Comparison of ENCODE assay signal across 8 cellular contexts in the genomic region with DNA sequence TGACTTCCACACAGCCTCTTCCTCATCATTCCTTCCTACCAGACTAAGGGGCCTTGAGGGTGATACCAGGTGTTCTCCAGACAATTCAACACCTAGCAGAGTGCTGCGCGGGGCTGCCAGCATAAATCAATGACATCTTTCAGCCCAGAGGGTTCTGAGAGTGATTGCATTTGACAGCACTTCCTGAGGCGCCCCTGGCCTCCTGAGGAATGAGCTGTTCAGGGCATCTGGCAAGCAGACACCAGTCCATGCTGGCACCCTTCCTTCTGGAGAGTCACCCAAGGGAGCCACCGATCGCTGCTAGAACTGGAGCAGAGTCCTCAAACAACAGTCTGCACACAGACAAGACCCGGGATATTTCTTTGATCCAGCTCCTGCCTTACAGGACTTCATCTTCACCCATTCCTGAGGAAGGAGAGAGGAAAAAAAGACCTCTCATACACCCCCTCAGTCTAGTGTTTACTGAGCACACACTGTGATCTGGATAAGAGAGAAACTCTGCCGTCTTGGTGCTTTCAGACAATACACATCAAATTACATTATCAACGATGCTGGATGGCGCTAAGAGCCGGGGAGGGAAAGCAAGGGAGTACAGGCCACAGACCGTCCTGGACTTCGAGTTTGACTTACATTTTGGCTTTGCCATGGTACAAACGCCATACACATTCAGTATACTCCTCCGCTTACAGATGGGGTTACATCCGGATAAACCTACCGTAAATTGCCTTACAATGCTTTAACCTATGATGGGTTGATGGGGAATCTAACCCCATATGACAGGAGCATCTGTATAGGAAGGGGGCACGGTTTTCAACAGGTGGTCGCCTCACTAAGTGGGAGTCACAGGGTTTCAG. TPM values are rescaled to one million over a fixed set of nuclear protein-coding genes. Genes with fewer than 3 reads are reported as not detected.
DNase-seq lines count a peak whose midpoint lies in the region; ATAC-seq, FAIRE-seq and TF ChIP-seq lines count a peak whose summit lies in the region.

No MANE protein-coding gene starts in this region.

- DNase-seq in activated naive CD4-positive, alpha-beta T cell (lab: John Stamatoyannopoulos, UW): no peak
- DNase-seq in activated CD8-positive, alpha-beta T cell treated with anti-CD3 and anti-CD28 coated beads, Interleukin-2, amount 10 ng/mL, durations not matched to agents 7 days and 5 days: no peak
- DNase-seq in keratinocyte (ENCODE audit: low read depth, low spot score) (no peak), type B pancreatic cell (ENCODE audit: extremely low spot score, unreplicated experiment) (no peak), EL (no peak), NAMALWA (ENCODE audit: low spot score) (no peak)

- H2AFZ ChIP-seq in keratinocyte (ENCODE audit: control insufficient read depth, low read length): no peak overlapping the region

- H3K4me1 Mint-ChIP-seq in activated naive CD4-positive, alpha-beta T cell treated with anti-CD3 and anti-CD28 coated beads, Interleukin-2, amount 50 U/mL, for 24 hours: peaks cover 8% of the 10 kb centered on the region
- peaks cover 48% of the 10 kb centered on the region for H3K4me1 Mint-ChIP-seq in activated CD8-positive, alpha-beta T cell treated with anti-CD3 and anti-CD28 coated beads, Interleukin-2, amount 10 ng/mL, durations not matched to agents 7 days and 5 days (ENCODE audit: low read depth)
- peaks cover 12% of the 10 kb centered on the region for H3K4me1 Mint-ChIP-seq in type B pancreatic cell (ENCODE audit: unreplicated experiment)

- peak overlapping the region; percentile 98 for H3K4me2 ChIP-seq in keratinocyte (ENCODE audit: control insufficient read depth, extremely low read depth, insufficient read depth, low read depth, low read length)

- no peak for FAIRE-seq in keratinocyte (lab: Jason Lieb, UNC)

- no peaks in the 10 kb centered on the region for H3K79me2 ChIP-seq in keratinocyte (ENCODE audit: control insufficient read depth, insufficient read depth, low read length)

- peak overlapping the region; percentile 100 for H3K27ac Mint-ChIP-seq in activated naive CD4-positive, alpha-beta T cell treated with anti-CD3 and anti-CD28 coated beads, Interleukin-2, amount 50 U/mL, for 24 hours
- peak overlapping the region; percentile 98 for H3K27ac Mint-ChIP-seq in activated CD8-positive, alpha-beta T cell treated with anti-CD3 and anti-CD28 coated beads, Interleukin-2, amount 10 ng/mL, durations not matched to agents 7 days and 5 days
- peak overlapping the region; percentile 88 for H3K27ac Mint-ChIP-seq in type B pancreatic cell

- no peaks in the 10 kb centered on the region for H3K36me3 ChIP-seq in keratinocyte (ENCODE audit: control insufficient read depth in 2 of 2, extremely low read depth in 1 of 2, insufficient read depth in 2 of 2, low read length in 2 of 2)

- H3K27ac ChIP-seq in keratinocyte (ENCODE audit: control insufficient read depth, insufficient read depth, low read length): no peak overlapping the region

- POLR2A ChIA-PET in activated CD8-positive, alpha-beta T cell treated with anti-CD3 and anti-CD28 coated beads, Interleukin-2, amount 10 ng/mL, durations not matched to agents 7 days and 5 days (lab: Charles Lee): interaction anchor here (0.8 to 2.0 kb wide), 10 partner anchors 11 to 564 kb away, joined by 3 to 22 read pairs (median 4); partner anchors contain the start of gene NPTX1

- H3K4me3 ChIP-seq in keratinocyte (ENCODE audit: control insufficient read depth in 2 of 3, extremely low read depth in 1 of 3, insufficient read depth in 2 of 3, low read depth in 1 of 3, low read length in 3 of 3): peak overlapping the region; percentile 64 to 89 (median 88)

- H3K27me3 ChIP-seq in keratinocyte (ENCODE audit: control insufficient read depth, extremely low read depth, insufficient read depth, low read length): peaks cover under 1% of the 10 kb centered on the region

- H3K27me3 Mint-ChIP-seq in activated naive CD4-positive, alpha-beta T cell treated with anti-CD3 and anti-CD28 coated beads, Interleukin-2, amount 50 U/mL, for 24 hours: no peaks in the 10 kb centered on the region
- peaks cover 3% of the 10 kb centered on the region for H3K27me3 Mint-ChIP-seq in activated CD8-positive, alpha-beta T cell treated with anti-CD3 and anti-CD28 coated beads, Interleukin-2, amount 10 ng/mL, durations not matched to agents 7 days and 5 days (ENCODE audit: low read depth)
- H3K27me3 Mint-ChIP-seq in type B pancreatic cell: peaks cover 8% of the 10 kb centered on the region

- H3K9me3 Mint-ChIP-seq in activated naive CD4-positive, alpha-beta T cell treated with anti-CD3 and anti-CD28 coated beads, Interleukin-2, amount 50 U/mL, for 24 hours: no peaks in the 10 kb centered on the region
- no peaks in the 10 kb centered on the region for H3K9me3 Mint-ChIP-seq in activated CD8-positive, alpha-beta T cell treated with anti-CD3 and anti-CD28 coated beads, Interleukin-2, amount 10 ng/mL, durations not matched to agents 7 days and 5 days (ENCODE audit: insufficient read depth)
- no peaks in the 10 kb centered on the region for H3K9me3 Mint-ChIP-seq in type B pancreatic cell

- CTCF ChIA-PET in activated CD8-positive, alpha-beta T cell treated with anti-CD3 and anti-CD28 coated beads, Interleukin-2, amount 10 ng/mL, durations not matched to agents 7 days and 5 days (lab: Charles Lee): interaction anchor here (1.0 kb wide), 1 partner anchor 19 kb away, joined by 3 read pairs; no protein-coding TSS in a partner anchor

- H4K20me1 ChIP-seq in keratinocyte (ENCODE audit: control insufficient read depth, extremely low read depth, insufficient read depth, low read length): no peaks in the 10 kb centered on the region

- no peaks in the 10 kb centered on the region for H3K9me1 ChIP-seq in keratinocyte (ENCODE audit: control insufficient read depth, extremely low read depth, insufficient read depth, low read length)

- H3K4me1 ChIP-seq in keratinocyte (ENCODE audit: control insufficient read depth, extremely low read depth, insufficient read depth, low read length): peaks cover 24% of the 10 kb centered on the region

- H3K4me3 Mint-ChIP-seq in activated naive CD4-positive, alpha-beta T cell treated with anti-CD3 and anti-CD28 coated beads, Interleukin-2, amount 50 U/mL, for 24 hours: peak overlapping the region; percentile 97
- peak overlapping the region; percentile 94 for H3K4me3 Mint-ChIP-seq in activated CD8-positive, alpha-beta T cell treated with anti-CD3 and anti-CD28 coated beads, Interleukin-2, amount 10 ng/mL, durations not matched to agents 7 days and 5 days
- H3K4me3 Mint-ChIP-seq in type B pancreatic cell: peak overlapping the region; percentile 92

- H3K9me3 ChIP-seq in keratinocyte (ENCODE audit: control insufficient read depth, low read depth, low read length): no peaks in the 10 kb centered on the region

- dilution Hi-C loops in keratinocyte (cut with MboI; ENCODE audit: extremely low pct_ligation_motif_present, low sequenced_read_pairs): no loop called here

- ATAC-seq in activated CD8-positive, alpha-beta T cell treated with anti-CD3 and anti-CD28 coated beads, Interleukin-2, amount 10 ng/mL, durations not matched to agents 7 days and 5 days: no peak
- no peak for ATAC-seq in HG03025 (IDR thresholded peaks at IDR 0.05; ENCODE audit: low FRiP score, unreplicated experiment)

- TF ChIP-seq CTCF in keratinocyte (optimal IDR thresholded peaks at IDR 0.05 in 1 of 3, IDR thresholded peaks at IDR 0.05 in 1 of 3, conservative IDR thresholded peaks at IDR 0.05 in 1 of 3; ENCODE audit: extremely low read depth in 1 of 3, insufficient read depth in 2 of 3, low read length in 3 of 3) (no peak), type B pancreatic cell (conservative IDR thresholded peaks at IDR 0.05) (no peak)

- no peaks in the 10 kb centered on the region for H3K36me3 Mint-ChIP-seq in activated naive CD4-positive, alpha-beta T cell treated with anti-CD3 and anti-CD28 coated beads, Interleukin-2, amount 50 U/mL, for 24 hours
- H3K36me3 Mint-ChIP-seq in activated CD8-positive, alpha-beta T cell treated with anti-CD3 and anti-CD28 coated beads, Interleukin-2, amount 10 ng/mL, durations not matched to agents 7 days and 5 days (ENCODE audit: low read depth): no peaks in the 10 kb centered on the region
- H3K36me3 Mint-ChIP-seq in type B pancreatic cell: no peaks in the 10 kb centered on the region

- peak overlapping the region; percentile 94 for H3K9ac ChIP-seq in keratinocyte (ENCODE audit: control insufficient read depth, extremely low read depth, insufficient read depth, low read length)

RNA-seq across cellular contexts. Expression of gene NPTX1, which starts 23.1 kb away (rescaled TPM):
- 10 to 100 TPM; 16.7 to 18.9 TPM for total RNA-seq in activated CD8-positive, alpha-beta T cell treated with anti-CD3 and anti-CD28 coated beads, Interleukin-2, amount 10 ng/mL, durations not matched to agents 7 days and 5 days
- polyA plus RNA-seq in keratinocyte: 0.01 to 0.03 TPM (median 0.02 TPM) in 3 replicates
- polyA plus RNA-seq in keratinocyte (2011; ENCODE audit: low read depth): not detected
- polyA plus RNA-seq in keratinocyte (2011; cell fraction: cytosol; rRNA removed): not detected in 2 replicates
- 0.01 and 0.04 TPM in 2 replicates for polyA plus RNA-seq in keratinocyte (2011; cell fraction: nucleus; rRNA removed)
- polyA plus RNA-seq in keratinocyte (2012; ENCODE audit: low replicate concordance): 0.08 and 0.13 TPM in 2 replicates
- polyA minus RNA-seq in keratinocyte: 0.26 TPM in 1 of 3 replicates, not detected in the others
- polyA minus RNA-seq in keratinocyte (2011; cell fraction: cytosol; rRNA and poly(A)+ RNA removed): 0.58 TPM
- not detected in 2 replicates for polyA minus RNA-seq in keratinocyte (2011; cell fraction: nucleus; rRNA and poly(A)+ RNA removed)
- 1.7 and 4.7 TPM in 2 replicates for total RNA-seq in type B pancreatic cell (ENCODE audit: low replicate concordance)

RNA-seq across cellular contexts. Expression of gene ENDOV, which starts 38.4 kb away (rescaled TPM):
- 10 to 100 TPM; 15.7 to 18.7 TPM for total RNA-seq in activated CD8-positive, alpha-beta T cell treated with anti-CD3 and anti-CD28 coated beads, Interleukin-2, amount 10 ng/mL, durations not matched to agents 7 days and 5 days
- polyA plus RNA-seq in keratinocyte: 10.9 to 18.3 TPM (median 13.1 TPM) in 3 replicates
- polyA plus RNA-seq in keratinocyte (2011; ENCODE audit: low read depth): 6.7 TPM
- polyA plus RNA-seq in keratinocyte (2011; cell fraction: cytosol; rRNA removed): 7.8 and 17.9 TPM in 2 replicates
- polyA plus RNA-seq in keratinocyte (2011; cell fraction: nucleus; rRNA removed): 25.5 and 33.3 TPM in 2 replicates
- polyA plus RNA-seq in keratinocyte (2012; ENCODE audit: low replicate concordance): 14.6 and 20.3 TPM in 2 replicates
- polyA minus RNA-seq in keratinocyte: 7.5 to 23.1 TPM (median 13.4 TPM) in 3 replicates
- 16.5 TPM for polyA minus RNA-seq in keratinocyte (2011; cell fraction: cytosol; rRNA and poly(A)+ RNA removed)
- 10.2 and 18.8 TPM in 2 replicates for polyA minus RNA-seq in keratinocyte (2011; cell fraction: nucleus; rRNA and poly(A)+ RNA removed)
- 30.7 and 38.9 TPM in 2 replicates for total RNA-seq in type B pancreatic cell (ENCODE audit: low replicate concordance)
